In the genomic region with DNA sequence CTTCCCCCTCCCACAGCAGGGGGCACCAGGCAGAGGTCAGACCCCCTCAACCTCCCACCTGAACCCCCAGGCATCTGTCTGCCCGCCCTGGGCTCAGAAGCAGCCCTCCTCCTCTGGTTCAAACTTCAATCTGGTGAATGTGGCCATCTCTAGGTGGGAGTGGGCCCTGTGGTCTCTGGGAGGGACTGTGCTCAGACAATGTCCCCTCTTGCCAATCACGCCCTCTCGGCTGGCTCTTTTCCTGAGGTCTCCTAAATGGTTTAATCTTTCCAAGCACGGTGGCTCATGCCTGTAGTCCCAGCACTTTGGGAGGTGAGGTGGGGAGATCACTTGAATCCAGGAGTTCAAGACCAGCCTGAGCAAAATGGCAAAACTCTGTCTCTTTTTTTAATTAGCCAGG, we compare ENCODE assay signal across 1 cellular context.
TF ChIP-seq lines count a peak whose summit lies in the region.

No MANE protein-coding gene starts in this region.

TF ChIP-seq in WTC11, 78 proteins besides CTCF, POLR2A, EP300 and RAD21 (continued from another document):
- no peak for TF ChIP-seq PRRX2 (CRISPR knock-in tag; IDR thresholded peaks at IDR 0.05)
TF ChIP-seq in WTC11: peak in this region for 0.
